ENCODE assay signal across 9 cellular contexts in genomic region chr15:29968099-29968892, GRCh38.
DNase-seq lines count a peak whose midpoint lies in the region; ATAC-seq and TF ChIP-seq lines count a peak whose summit lies in the region.
"Had no signal": no experiment of that assay in that cellular context is flagged by ENCODE, and none has a peak within 500 bp of the region (broad histone marks: within the 10 kb centered on the region; RNA-seq: fewer than 3 reads in every experiment).

No MANE protein-coding gene starts in this region.

- TF ChIP-seq CTCF in fibroblast of pulmonary artery (IDR thresholded peaks at IDR 0.05; ENCODE audit: low read length, missing control alignments): no peak

- peak overlapping the region; percentile 21 for H3K4me3 ChIP-seq in fibroblast of pulmonary artery (replicated peaks; ENCODE audit: low read depth, low read length)

- peaks cover 40 to 57% of the 10 kb centered on the region in 2 donors for H3K27me3 Mint-ChIP-seq in effector memory CD8-positive, alpha-beta T cell

- no peak overlapping the region for H3K4me3 Mint-ChIP-seq in effector memory CD8-positive, alpha-beta T cell
- H3K4me3 Mint-ChIP-seq: stimulated activated naive CD8-positive, alpha-beta T cell treated with anti-CD3 and anti-CD28 coated beads, Interleukin-15, Interleukin-2, amounts not matched to agents 100 ng/mL and 50 ng/mL, for 24 hours had no signal

- H3K9me3 Mint-ChIP-seq in effector memory CD8-positive, alpha-beta T cell: no peaks in the 10 kb centered on the region

- no peaks in the 10 kb centered on the region for H3K36me3 Mint-ChIP-seq in effector memory CD8-positive, alpha-beta T cell (ENCODE audit: insufficient read depth)

- DNase-seq in COR-L47 (lab: John Stamatoyannopoulos, UW) (peak; percentile 22), NCI-H82 (lab: John Stamatoyannopoulos, UW) (peak; percentile 35), fibroblast of pulmonary artery (ENCODE audit: low read depth) (no peak), nucleus accumbens (lab: John Stamatoyannopoulos, UW) (peak in 32 of 56 donors; percentile 31 to 82 (median 63)), NCI-H446 treated with DMSO at 0.1 percent for 48 hours (lab: John Stamatoyannopoulos, UW) (no peak)
- no peak for DNase-seq in effector memory CD8-positive, alpha-beta T cell

- H3K27ac Mint-ChIP-seq in effector memory CD8-positive, alpha-beta T cell: no peak overlapping the region
- H3K27ac Mint-ChIP-seq: stimulated activated naive CD8-positive, alpha-beta T cell treated with anti-CD3 and anti-CD28 coated beads, Interleukin-15, Interleukin-2, amounts not matched to agents 100 ng/mL and 50 ng/mL, for 24 hours had no signal

- no peaks in the 10 kb centered on the region for H3K4me1 Mint-ChIP-seq in effector memory CD8-positive, alpha-beta T cell (ENCODE audit: low read depth in 2 of 2)

- ATAC-seq in HG03139 (IDR thresholded peaks at IDR 0.05; ENCODE audit: unreplicated experiment) (no peak), GM21447 (IDR thresholded peaks at IDR 0.05; ENCODE audit: unreplicated experiment) (no peak)
- ATAC-seq in effector memory CD8-positive, alpha-beta T cell (replicated peaks): no peak

Comparison
In these comparisons a context has a peak if more than half of its experiments do, and no peak if none do; other contexts are left out.
1. DNase-seq: peak in COR-L47 (single experiment), NCI-H82 (single experiment) and nucleus accumbens (32 of 56); none in fibroblast of pulmonary artery (single experiment), effector memory CD8-positive, alpha-beta T cell (0 of 3) and NCI-H446 treated with DMSO at 0.1 percent for 48 hours (single experiment).